In the genomic region with DNA sequence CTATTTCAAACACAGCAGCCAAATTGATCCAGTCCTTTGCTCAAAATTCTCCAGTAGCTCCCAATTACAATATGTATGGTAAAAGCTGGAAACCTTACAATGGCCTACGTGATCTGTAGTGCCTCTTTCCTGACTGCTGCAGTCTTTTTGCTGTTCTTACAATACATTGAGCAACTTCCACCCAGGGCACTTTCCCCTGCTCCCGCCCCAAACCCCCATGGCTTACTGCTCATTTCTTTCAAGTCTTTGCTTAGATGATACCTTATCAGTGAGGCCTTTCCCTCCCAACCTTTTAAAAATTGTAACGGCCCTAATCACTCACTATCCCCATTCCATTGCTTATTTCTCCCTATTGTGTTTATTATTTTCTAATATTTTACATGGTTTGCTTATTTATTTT, we compare ENCODE assay signal across 33 cellular contexts. TPM values are rescaled to one million over a fixed set of nuclear protein-coding genes. Genes with fewer than 3 reads are reported as not detected.
"Had no signal": no experiment of that assay in that cellular context is flagged by ENCODE, and none has a peak within 500 bp of the region (broad histone marks: within the 10 kb centered on the region; RNA-seq: fewer than 3 reads in every experiment).

No MANE protein-coding gene starts in this region.

- H3K27ac ChIP-seq: left lung, lower lobe of right lung, pancreas, prostate gland, sigmoid colon, spleen, tibial nerve, upper lobe of left lung, vagina had no signal

- H3K4me1 ChIP-seq: pancreas, prostate gland, sigmoid colon, vagina had no signal

- H3K27me3 Mint-ChIP-seq: naive thymus-derived CD8-positive, alpha-beta T cell; stimulated activated memory B cell treated with anti-CD40 and anti-IgM and Interleukin-4, amounts not matched to agents 10 μg/mL and 1 μg/mL and 100 μg/mL, for 72 hours; stimulated activated naive CD8-positive, alpha-beta T cell treated with anti-CD3 and anti-CD28 coated beads, Interleukin-15, amount 100 ng/mL, for 72 hours had no signal

- H3K9me3 ChIP-seq: left lung, lower lobe of right lung, pancreas, prostate gland, sigmoid colon, spleen, tibial nerve, upper lobe of left lung, vagina had no signal

- ATAC-seq: left colon; left lung; lower lobe of right lung; naive thymus-derived CD8-positive, alpha-beta T cell; pancreas; right cardiac atrium; stimulated activated memory B cell treated with anti-CD40 and anti-IgM and Interleukin-4, amounts not matched to agents 10 μg/mL and 1 μg/mL and 100 μg/mL, for 72 hours; stimulated activated naive CD8-positive, alpha-beta T cell treated with anti-CD3 and anti-CD28 coated beads, Interleukin-15, amount 100 ng/mL, for 72 hours had no signal

- H3K4me1 Mint-ChIP-seq: immature natural killer cell; stimulated activated memory B cell treated with anti-CD40 and anti-IgM and Interleukin-4, amounts not matched to agents 10 μg/mL and 1 μg/mL and 100 μg/mL, for 72 hours had no signal

- H3K9me3 Mint-ChIP-seq: immature natural killer cell; naive thymus-derived CD8-positive, alpha-beta T cell; nephron; neural crest cell; stimulated activated memory B cell treated with anti-CD40 and anti-IgM and Interleukin-4, amounts not matched to agents 10 μg/mL and 1 μg/mL and 100 μg/mL, for 72 hours; stimulated activated naive CD8-positive, alpha-beta T cell treated with anti-CD3 and anti-CD28 coated beads, Interleukin-15, amount 100 ng/mL, for 72 hours had no signal

- H3K4me3 ChIP-seq: left lung, lower lobe of right lung, pancreas, prostate gland, sigmoid colon, spleen, tibial nerve, upper lobe of left lung, vagina had no signal

- H3K4me3 Mint-ChIP-seq: immature natural killer cell; naive thymus-derived CD8-positive, alpha-beta T cell; nephron; neural crest cell; stimulated activated memory B cell treated with anti-CD40 and anti-IgM and Interleukin-4, amounts not matched to agents 10 μg/mL and 1 μg/mL and 100 μg/mL, for 72 hours; stimulated activated naive CD8-positive, alpha-beta T cell treated with anti-CD3 and anti-CD28 coated beads, Interleukin-15, amount 100 ng/mL, for 72 hours had no signal

- H3K36me3 ChIP-seq: left lung, lower lobe of right lung, pancreas, prostate gland, sigmoid colon, spleen, tibial nerve, upper lobe of left lung, vagina had no signal

- H3K27ac Mint-ChIP-seq: immature natural killer cell; naive thymus-derived CD8-positive, alpha-beta T cell; stimulated activated memory B cell treated with anti-CD40 and anti-IgM and Interleukin-4, amounts not matched to agents 10 μg/mL and 1 μg/mL and 100 μg/mL, for 72 hours; stimulated activated naive CD8-positive, alpha-beta T cell treated with anti-CD3 and anti-CD28 coated beads, Interleukin-15, amount 100 ng/mL, for 72 hours had no signal

- H3K27me3 ChIP-seq: left lung, pancreas, sigmoid colon, spleen, tibial nerve, upper lobe of left lung, vagina had no signal

- H3K36me3 Mint-ChIP-seq: immature natural killer cell; stimulated activated memory B cell treated with anti-CD40 and anti-IgM and Interleukin-4, amounts not matched to agents 10 μg/mL and 1 μg/mL and 100 μg/mL, for 72 hours had no signal

- DNase-seq: hypothalamus; immature natural killer cell; kidney; left colon; left lung; lower lobe of right lung; mammary epithelial cell; mesenchymal stem cell; naive thymus-derived CD8-positive, alpha-beta T cell; nucleus accumbens; pancreas; posterior cingulate gyrus; retina; right cardiac atrium; sigmoid colon; small intestine; spleen; stimulated activated CD4-positive, alpha-beta T cell treated with anti-CD3 and anti-CD28 coated beads, Interleukin-4, amount 100 ng/mL, for 24 hours; stimulated activated naive CD4-positive, alpha-beta T cell treated with Interleukin-2 at 50 U/mL for 16 hours; stimulated activated naive CD8-positive, alpha-beta T cell treated with anti-CD3 and anti-CD28 coated beads, Interleukin-15, amount 100 ng/mL, for 72 hours; substantia nigra; upper lobe of left lung had no signal

RNA-seq across cellular contexts. Expression of a gene that starts 43.9 kb away (rescaled TPM):
- total RNA-seq: kidney; liver; mammary epithelial cell; mucosa of gallbladder; naive thymus-derived CD8-positive, alpha-beta T cell; neural crest cell; osteoblast; pancreas; sigmoid colon; spleen; temporal lobe; tibial nerve; urinary bladder; vagina had no signal
- polyA plus RNA-seq: immature natural killer cell; liver; mammary epithelial cell; naive thymus-derived CD8-positive, alpha-beta T cell; right cardiac atrium; spleen; urinary bladder had no signal
